ENCODE assay signal across 8 cellular contexts in genomic region chr6:158002249-158002950, GRCh38. TPM values are rescaled to one million over a fixed set of nuclear protein-coding genes. Genes with fewer than 3 reads are reported as not detected.
DNase-seq lines count a peak whose midpoint lies in the region; TF ChIP-seq lines count a peak whose summit lies in the region.

No MANE protein-coding gene starts in this region.

- no peak overlapping the region for H3K4me3 Mint-ChIP-seq in stimulated activated naive CD8-positive, alpha-beta T cell treated with anti-CD3 and anti-CD28 coated beads, Interleukin-15, Interleukin-2, amounts not matched to agents 100 ng/mL and 50 ng/mL, for 24 hours

- DNase-seq in HPDE6-E6E7 (ENCODE audit: extremely low spot score) (peak; percentile 72), ascending aorta (ENCODE audit: low spot score in 2 of 2) (no peak), DMS79 (lab: John Stamatoyannopoulos, UW) (no peak), activated gamma-delta T cell treated with Interleukin-2 at 50 U/mL for 16 hours (no peak)
- no peak for DNase-seq in activated CD4-positive, alpha-beta T cell treated with anti-CD3 and anti-CD28 coated beads for 1 hour
- no peak for DNase-seq in activated CD8-positive, alpha-beta memory T cell treated with anti-CD3 and anti-CD28 coated beads for 24 hours

- H3K27ac ChIP-seq in ascending aorta: peak overlapping the region; percentile 90
- H3K27ac ChIP-seq in layer of hippocampus (ENCODE audit: low read depth, low read length): peak overlapping the region; percentile 91

- peaks cover 40% of the 10 kb centered on the region for H3K4me1 Mint-ChIP-seq in stimulated activated naive CD8-positive, alpha-beta T cell treated with anti-CD3 and anti-CD28 coated beads, Interleukin-15, Interleukin-2, amounts not matched to agents 100 ng/mL and 50 ng/mL, for 24 hours (ENCODE audit: low read depth)

- no peak for TF ChIP-seq CTCF in ascending aorta (IDR thresholded peaks at IDR 0.05)

- H3K27me3 ChIP-seq in ascending aorta (no peaks in the 10 kb centered on the region), layer of hippocampus (ENCODE audit: control insufficient read depth, insufficient read depth, low read length) (no peaks in the 10 kb centered on the region)

- H3K36me3 Mint-ChIP-seq in stimulated activated naive CD8-positive, alpha-beta T cell treated with anti-CD3 and anti-CD28 coated beads, Interleukin-15, Interleukin-2, amounts not matched to agents 100 ng/mL and 50 ng/mL, for 24 hours (ENCODE audit: low read depth): peaks cover 21% of the 10 kb centered on the region

- no peaks in the 10 kb centered on the region for H3K9me3 Mint-ChIP-seq in stimulated activated naive CD8-positive, alpha-beta T cell treated with anti-CD3 and anti-CD28 coated beads, Interleukin-15, Interleukin-2, amounts not matched to agents 100 ng/mL and 50 ng/mL, for 24 hours

- H3K27me3 Mint-ChIP-seq in stimulated activated naive CD8-positive, alpha-beta T cell treated with anti-CD3 and anti-CD28 coated beads, Interleukin-15, Interleukin-2, amounts not matched to agents 100 ng/mL and 50 ng/mL, for 24 hours: no peaks in the 10 kb centered on the region

- intact Hi-C loops in ascending aorta (cut with DNase I): loop anchor here (2.0 kb wide), 2 partner anchors 24 to 40 kb away; no protein-coding TSS in a partner anchor

- H3K4me1 ChIP-seq in ascending aorta: peaks cover 23 to 42% of the 10 kb centered on the region in 2 donors

- peak overlapping the region; percentile 79 for H3K27ac Mint-ChIP-seq in stimulated activated naive CD8-positive, alpha-beta T cell treated with anti-CD3 and anti-CD28 coated beads, Interleukin-15, Interleukin-2, amounts not matched to agents 100 ng/mL and 50 ng/mL, for 24 hours

- H3K9me3 ChIP-seq in ascending aorta: no peaks in the 10 kb centered on the region

- H3K4me3 ChIP-seq in ascending aorta: peak overlapping the region in 1 of 2 donors; percentile 24

- H3K36me3 ChIP-seq in ascending aorta: no peaks in the 10 kb centered on the region

RNA-seq across cellular contexts. Expression of gene SYNJ2, which starts 20.7 kb away (rescaled TPM):
- total RNA-seq in ascending aorta: 3.0 TPM
